ENCODE assay signal across 9 cellular contexts in the genomic region with DNA sequence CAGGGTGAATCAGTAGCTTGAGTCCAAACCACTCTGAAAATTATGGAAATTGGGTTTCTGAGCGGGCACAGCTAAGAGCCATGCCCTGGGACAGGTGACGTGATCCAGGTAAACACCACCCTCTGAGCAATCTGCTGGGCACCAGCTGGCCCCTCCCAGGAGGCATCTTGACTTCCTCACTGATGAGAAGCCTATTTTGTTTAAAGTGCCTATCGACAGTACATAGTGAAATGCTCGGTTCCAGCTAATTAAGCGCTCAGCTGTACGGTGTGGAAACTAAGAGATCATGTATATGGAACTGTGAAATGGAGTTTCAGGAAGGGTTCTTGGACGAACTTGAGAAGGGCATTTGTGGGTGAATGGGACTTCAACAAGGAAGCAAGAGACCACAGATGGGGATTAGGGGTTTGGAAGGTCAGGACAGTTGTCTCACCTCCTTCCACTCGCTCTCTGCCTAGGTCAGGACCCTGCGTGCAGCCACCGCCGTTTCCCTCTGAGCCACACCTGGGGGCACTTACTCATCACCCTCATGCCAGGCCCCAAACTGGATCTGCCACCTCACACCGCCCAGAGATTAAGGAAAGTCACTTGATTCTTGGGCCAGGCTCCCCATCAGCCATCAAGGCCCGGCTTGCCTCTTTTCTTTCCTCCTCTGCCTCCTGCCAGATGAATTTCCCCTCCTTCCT. TPM values are rescaled to one million over a fixed set of nuclear protein-coding genes. Genes with fewer than 3 reads are reported as not detected.
A peak's percentile ranks its signal among the peaks of the same experiment; 100 is the strongest.
DNase-seq lines count a peak whose midpoint lies in the region; ATAC-seq, FAIRE-seq and TF ChIP-seq lines count a peak whose summit lies in the region.
"Had no signal": no experiment of that assay in that cellular context is flagged by ENCODE, and none has a peak within 500 bp of the region (broad histone marks: within the 10 kb centered on the region; RNA-seq: fewer than 3 reads in every experiment).

No MANE protein-coding gene starts in this region.

- peaks cover 4% of the 10 kb centered on the region for H3K27me3 Mint-ChIP-seq in activated CD4-positive, alpha-beta memory T cell treated with anti-CD3 and anti-CD28 coated beads, Interleukin-2, amount 10 ng/mL, durations not matched to agents 7 days and 5 days

- peaks cover 68% of the 10 kb centered on the region for H3K4me1 Mint-ChIP-seq in activated CD4-positive, alpha-beta memory T cell treated with anti-CD3 and anti-CD28 coated beads, Interleukin-2, amount 10 ng/mL, durations not matched to agents 7 days and 5 days

- ATAC-seq in GM19467 (IDR thresholded peaks at IDR 0.05; ENCODE audit: unreplicated experiment) = no peak

- no peaks in the 10 kb centered on the region for H3K9me3 Mint-ChIP-seq in activated CD4-positive, alpha-beta memory T cell treated with anti-CD3 and anti-CD28 coated beads, Interleukin-2, amount 10 ng/mL, durations not matched to agents 7 days and 5 days

- DNase-seq in NCI-H748 (lab: John Stamatoyannopoulos, UW; ENCODE audit: unreplicated experiment) = peak; percentile 51
- DNase-seq in NCI-H748 treated with DMSO at 0.1 percent for 48 hours (lab: John Stamatoyannopoulos, UW) = no peak
- DNase-seq in activated CD4-positive, alpha-beta memory T cell treated with anti-CD3 and anti-CD28 coated beads, Interleukin-2, amount 10 ng/mL, durations not matched to agents 7 days and 5 days = peak; percentile 15
- peak; percentile 57 for DNase-seq in right atrium auricular region (ENCODE audit: low spot score)
- no peak for DNase-seq in stomach
- DNase-seq in H54 (ENCODE audit: insufficient read length, low spot score) = no peak
- DNase-seq in stimulated activated naive CD4-positive, alpha-beta T cell treated with Interleukin-2 at 50 U/mL for 16 hours (lab: John Stamatoyannopoulos, UW) = no peak
- DNase-seq: NCI-H1092 had no signal

- H3K4me3 Mint-ChIP-seq in activated CD4-positive, alpha-beta memory T cell treated with anti-CD3 and anti-CD28 coated beads, Interleukin-2, amount 10 ng/mL, durations not matched to agents 7 days and 5 days = peak overlapping the region; percentile 64

- H3K27me3 ChIP-seq in right atrium auricular region = no peaks in the 10 kb centered on the region
- H3K27me3 ChIP-seq in stomach = no peaks in the 10 kb centered on the region

- peaks cover 0 to 80% of the 10 kb centered on the region in 2 donors for H3K4me1 ChIP-seq in right atrium auricular region
- H3K4me1 ChIP-seq in stomach = peaks cover 60 to 90% (median 76%) of the 10 kb centered on the region in 4 donors

- 76 to 86% (median 81%) methylated on average over 13 of the region's 13 CpGs for WGBS in stomach, 5 donors

- intact Hi-C loops in stomach (cut with DNase I; ENCODE audit: low total_unique reads) = no loop called here

- FAIRE-seq in H54 (lab: Jason Lieb, UNC) = no peak

- TF ChIP-seq POLR2A in stomach (IDR thresholded peaks at IDR 0.05) (no peak), H54 (IDR thresholded peaks at IDR 0.05; ENCODE audit: low read depth, low read length) (no peak)

- peaks cover 15% of the 10 kb centered on the region for H3K36me3 ChIP-seq in right atrium auricular region
- H3K36me3 ChIP-seq in stomach = peaks cover 0 to 8% (median 4%) of the 10 kb centered on the region in 4 donors

- peak overlapping the region; percentile 94 to 97 for H3K4me3 ChIP-seq in right atrium auricular region
- peak overlapping the region in 2 of 4 donors; percentile 88 to 94 for H3K4me3 ChIP-seq in stomach

- CTCF ChIA-PET in activated CD4-positive, alpha-beta memory T cell treated with anti-CD3 and anti-CD28 coated beads, Interleukin-2, amount 10 ng/mL, durations not matched to agents 7 days and 5 days (lab: Charles Lee) = interaction anchor here (0.7 to 6.4 kb wide), 6 partner anchors 10 to 43 kb away, joined by 3 to 66 read pairs (median 4); a partner anchor contains a TSS

- H3K27ac ChIP-seq in right atrium auricular region (peak overlapping the region; percentile 99 to 100), stomach (peak overlapping the region in 3 of 5 donors; percentile 13 to 100 (median 36))

- H3K27ac Mint-ChIP-seq in activated CD4-positive, alpha-beta memory T cell treated with anti-CD3 and anti-CD28 coated beads, Interleukin-2, amount 10 ng/mL, durations not matched to agents 7 days and 5 days = no peak overlapping the region

- TF ChIP-seq CTCF in right atrium auricular region (IDR thresholded peaks at IDR 0.05) = no peak
- no peak for TF ChIP-seq CTCF in stomach (IDR thresholded peaks at IDR 0.05)

- no peak for TF ChIP-seq EP300 in stomach (IDR thresholded peaks at IDR 0.05)

- POLR2A ChIA-PET in activated CD4-positive, alpha-beta memory T cell treated with anti-CD3 and anti-CD28 coated beads, Interleukin-2, amount 10 ng/mL, durations not matched to agents 7 days and 5 days (lab: Charles Lee) = interaction anchor here (0.8 to 3.1 kb wide), 4 partner anchors 11 to 29 kb away, joined by 3 to 14 read pairs (median 4); no protein-coding TSS in a partner anchor

- H3K36me3 Mint-ChIP-seq in activated CD4-positive, alpha-beta memory T cell treated with anti-CD3 and anti-CD28 coated beads, Interleukin-2, amount 10 ng/mL, durations not matched to agents 7 days and 5 days (ENCODE audit: low read depth) = peaks cover 37% of the 10 kb centered on the region

- no peaks in the 10 kb centered on the region for H3K9me3 ChIP-seq in right atrium auricular region
- no peaks in the 10 kb centered on the region for H3K9me3 ChIP-seq in stomach

RNA-seq across cellular contexts. Expression of a gene that starts 3.2 kb away (rescaled TPM):
- total RNA-seq in activated CD4-positive, alpha-beta memory T cell treated with anti-CD3 and anti-CD28 coated beads, Interleukin-2, amount 10 ng/mL, durations not matched to agents 7 days and 5 days = 10 to 100 TPM; 24.6 to 25.9 TPM
- total RNA-seq in right atrium auricular region (10 to 100 TPM; 56.2 to 62.5 TPM), stomach (10 to 100 TPM in 2 of 5 donors, 1 to 10 TPM in 3; 1.7 to 13.5 (median 9.2) TPM)
- 10 to 100 TPM in 1 of 3 donors, 1 to 10 TPM in 2; 2.9 to 12.3 (median 4.6) TPM for polyA plus RNA-seq in stomach

RNA-seq across cellular contexts. Expression of a gene that starts 18.5 kb away (rescaled TPM):
- under 1 TPM; 0.45 to 0.58 TPM for total RNA-seq in activated CD4-positive, alpha-beta memory T cell treated with anti-CD3 and anti-CD28 coated beads, Interleukin-2, amount 10 ng/mL, durations not matched to agents 7 days and 5 days
- total RNA-seq in right atrium auricular region (1 to 10 TPM; 3.5 to 4.8 TPM), stomach (under 1 TPM in 2 of 5 donors, not detected in 3; 0.18 to 0.58 TPM)
- polyA plus RNA-seq in stomach = under 1 TPM; 0.12 to 0.31 (median 0.20) TPM

Comparison
In these comparisons a context has a peak if more than half of its experiments do, and no peak if none do; other contexts are left out.
1. DNase-seq: peak in NCI-H748 (single experiment), activated CD4-positive, alpha-beta memory T cell treated with anti-CD3 and anti-CD28 coated beads, Interleukin-2, amount 10 ng/mL, durations not matched to agents 7 days and 5 days (single experiment) and right atrium auricular region (single experiment); none in NCI-H748 treated with DMSO at 0.1 percent for 48 hours (single experiment), stomach (single experiment), H54 (single experiment) and stimulated activated naive CD4-positive, alpha-beta T cell treated with Interleukin-2 at 50 U/mL for 16 hours (single experiment).